ENCODE assay signal across 1 cellular context in genomic region chr20:17848649-17849048, GRCh38.
TF ChIP-seq lines count a peak whose summit lies in the region.

No MANE protein-coding gene starts in this region.

TF ChIP-seq in HCT116, 20 proteins besides CTCF, POLR2A, EP300 and RAD21 (continued from another document):
- no peak for TF ChIP-seq REST (IDR thresholded peaks at IDR 0.05; ENCODE audit: low read depth)
- TF ChIP-seq JUND (IDR thresholded peaks at IDR 0.05): no peak
- TF ChIP-seq, protein P1, sequence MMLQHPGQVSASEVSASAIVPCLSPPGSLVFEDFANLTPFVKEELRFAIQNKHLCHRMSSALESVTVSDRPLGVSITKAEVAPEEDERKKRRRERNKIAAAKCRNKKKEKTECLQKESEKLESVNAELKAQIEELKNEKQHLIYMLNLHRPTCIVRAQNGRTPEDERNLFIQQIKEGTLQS (IDR thresholded peaks at IDR 0.05): no peak
- TF ChIP-seq SP1 (IDR thresholded peaks at IDR 0.05; ENCODE audit: low read depth): no peak
- TF ChIP-seq POLR2AphosphoS5 (IDR thresholded peaks at IDR 0.05; ENCODE audit: low read depth, low read length): no peak
- TF ChIP-seq SIN3A (IDR thresholded peaks at IDR 0.05; ENCODE audit: low read depth): no peak
- TF ChIP-seq SRF (IDR thresholded peaks at IDR 0.05; ENCODE audit: low read depth): no peak
- no peak for TF ChIP-seq ZNF274 (IDR thresholded peaks at IDR 0.05; ENCODE audit: low read depth, low read length)
